In genomic region chr2:23384551-23385349, GRCh38 we compare ENCODE assay signal across 8 cellular contexts. TPM values are rescaled to one million over a fixed set of nuclear protein-coding genes. Genes with fewer than 3 reads are reported as not detected.
DNase-seq lines count a peak whose midpoint lies in the region; ATAC-seq and TF ChIP-seq lines count a peak whose summit lies in the region.

TSS of gene KLHL29 (plus strand) at chr2:23385179. CDS start at chr2:23562197, 177,018 bp downstream.

- ATAC-seq in GM18520 (IDR thresholded peaks at IDR 0.05; ENCODE audit: unreplicated experiment) (peak; percentile 62), HG02981 (IDR thresholded peaks at IDR 0.05; ENCODE audit: unreplicated experiment) (peak; percentile 44)

- POLR2A ChIA-PET in A673 (lab: Charles Lee; ENCODE audit: low non-redundant PET): no interaction called here

- H3K27me3 ChIP-seq in A673 (replicated peaks; ENCODE audit: insufficient read depth, low read depth, low read length, poor library complexity): no peaks in the 10 kb centered on the region

- H3K4me1 ChIP-seq in A673 (ENCODE audit: insufficient read depth, low read length, poor library complexity, severe bottlenecking): peaks cover 43% of the 10 kb centered on the region

- H3K4me3 ChIP-seq in A673 (ENCODE audit: low read depth, low read length, poor library complexity, severe bottlenecking): peak within 1 kb of the TSS; percentile 80
- H3K4me3 ChIP-seq in epithelial cell of esophagus (ENCODE audit: low read length): peak within 1 kb of the TSS; percentile 64

- TF ChIP-seq CTCF in A673 (conservative IDR thresholded peaks at IDR 0.05; ENCODE audit: low read depth, low read length): no peak
- no peak for TF ChIP-seq CTCF in epithelial cell of esophagus (IDR thresholded peaks at IDR 0.05; ENCODE audit: insufficient read depth, low read depth, low read length, missing control alignments)

- BruUV-seq in A673 (replicated peaks; lab: Mats Ljungman, UMichigan): no TSS peak

- DNase-seq in A673 (ENCODE audit: low spot score) (peak; percentile 83), NCI-H345 treated with DMSO at 0.1 percent for 48 hours (lab: John Stamatoyannopoulos, UW; ENCODE audit: unreplicated experiment) (peak; percentile 70), epithelial cell of esophagus (ENCODE audit: low read depth) (peak; percentile 82), mucosa of gallbladder (ENCODE audit: low spot score) (peak; percentile 87)
- peak; percentile 83 for DNase-seq in activated CD8-positive, alpha-beta memory T cell treated with anti-CD3 and anti-CD28 coated beads, Interleukin-2, amount 50 U/mL, for 48 hours
- peak; percentile 77 for DNase-seq in stimulated activated CD8-positive, alpha-beta memory T cell treated with anti-CD3 and anti-CD28 coated beads, Interleukin-4, amount 100 ng/mL, for 48 hours

- CTCF ChIA-PET in A673 (lab: Charles Lee): interaction anchor here (0.5 kb wide), 1 partner anchor 741 kb away, joined by 7 read pairs; no protein-coding TSS in a partner anchor

- intact Hi-C loops in A673 (cut with micrococcal nuclease; ENCODE audit: unreplicated experiment): no loop called here

- peak within 1 kb of the TSS; percentile 24 for H3K27ac ChIP-seq in A673 (ENCODE audit: low read depth, low read length, poor library complexity, severe bottlenecking)

- no peaks in the 10 kb centered on the region for H3K9me3 ChIP-seq in A673 (ENCODE audit: low read depth, low read length, poor library complexity, severe bottlenecking)

- H3K36me3 ChIP-seq in A673 (ENCODE audit: insufficient read depth, low read length, poor library complexity, severe bottlenecking): no peaks in the 10 kb centered on the region

RNA-seq across cellular contexts. Expression of gene KLHL29, which starts in this region (rescaled TPM):
- total RNA-seq in A673 (2021) (11.0 and 12.2 TPM in 2 replicates), mucosa of gallbladder (22.3 TPM)

Comparison
In these comparisons a context has a peak if more than half of its experiments do, and no peak if none do; other contexts are left out.
1. Peak in every context shown above with its lines: DNase-seq, ATAC-seq, H3K4me3 ChIP-seq and H3K27ac ChIP-seq.